ENCODE assay signal across 13 cellular contexts in the genomic region with DNA sequence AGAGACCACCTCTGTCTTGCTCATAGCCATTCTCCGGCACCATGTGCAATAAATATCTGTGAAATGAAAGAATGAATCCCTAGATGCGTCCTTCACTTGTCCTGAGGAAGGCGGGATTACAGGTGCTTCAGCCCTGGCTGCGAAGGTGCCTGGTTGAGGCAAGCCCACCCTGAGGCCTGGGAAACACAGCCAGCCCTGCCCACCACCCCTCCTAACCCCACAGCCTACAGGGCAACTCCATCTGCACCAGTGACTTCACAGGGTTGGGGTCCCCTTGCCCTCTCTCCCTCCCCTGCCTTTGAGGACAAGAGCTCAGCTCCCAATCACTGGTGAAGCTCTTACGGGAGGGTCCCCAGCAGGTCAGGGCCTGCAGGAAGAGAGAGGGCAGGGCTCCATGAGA. TPM values are rescaled to one million over a fixed set of nuclear protein-coding genes. Genes with fewer than 3 reads are reported as not detected.
DNase-seq lines count a peak whose midpoint lies in the region; ATAC-seq, FAIRE-seq and TF ChIP-seq lines count a peak whose summit lies in the region.
"Had no signal": no experiment of that assay in that cellular context is flagged by ENCODE, and none has a peak within 500 bp of the region (broad histone marks: within the 10 kb centered on the region; RNA-seq: fewer than 3 reads in every experiment).

No MANE protein-coding gene starts in this region.

- H3K4me3 ChIP-seq in smooth muscle cell, result no peak overlapping the region

- H3K9ac ChIP-seq in smooth muscle cell (ENCODE audit: low read depth), result no peak overlapping the region

- 97% methylated on average over 5 of the region's 5 CpGs for WGBS in smooth muscle cell (ENCODE audit: low lambda C conversion rate)

- H3K4me1 Mint-ChIP-seq in T-helper 1 cell treated with Interleukin-12 subunit alpha and Interleukin-12 subunit beta and Interleukin-4 antibody, amounts not matched to agents 30 μg/mL and 1 μg/mL, for 36 hours (ENCODE audit: low read depth), result peaks cover 26% of the 10 kb centered on the region
- H3K4me1 Mint-ChIP-seq in activated T-helper 17 cell treated with anti-CD3 and anti-CD28 coated beads, Interleukin-2, amount 50 U/mL, for 72 hours, result peaks cover 11% of the 10 kb centered on the region
- peaks cover 19 to 48% of the 10 kb centered on the region in 2 donors for H3K4me1 Mint-ChIP-seq in immature natural killer cell

- H3K27me3 ChIP-seq in smooth muscle cell (ENCODE audit: low read depth), result no peaks in the 10 kb centered on the region

- no peaks in the 10 kb centered on the region for H3K9me3 ChIP-seq in smooth muscle cell (replicated peaks; ENCODE audit: low read depth)

- H3F3A ChIP-seq in smooth muscle cell (ENCODE audit: low read depth), result peaks cover 29% of the 10 kb centered on the region

- H3K9me3 Mint-ChIP-seq in T-helper 1 cell treated with Interleukin-12 subunit alpha and Interleukin-12 subunit beta and Interleukin-4 antibody, amounts not matched to agents 30 μg/mL and 1 μg/mL, for 36 hours, result no peaks in the 10 kb centered on the region
- no peaks in the 10 kb centered on the region for H3K9me3 Mint-ChIP-seq in activated T-helper 17 cell treated with anti-CD3 and anti-CD28 coated beads, Interleukin-2, amount 50 U/mL, for 72 hours
- H3K9me3 Mint-ChIP-seq in immature natural killer cell, result no peaks in the 10 kb centered on the region

- no peaks in the 10 kb centered on the region for H3K27me3 Mint-ChIP-seq in T-helper 1 cell treated with Interleukin-12 subunit alpha and Interleukin-12 subunit beta and Interleukin-4 antibody, amounts not matched to agents 30 μg/mL and 1 μg/mL, for 36 hours (ENCODE audit: low read depth)
- H3K27me3 Mint-ChIP-seq in activated T-helper 17 cell treated with anti-CD3 and anti-CD28 coated beads, Interleukin-2, amount 50 U/mL, for 72 hours, result no peaks in the 10 kb centered on the region
- peaks cover 0 to 6% (median 2%) of the 10 kb centered on the region in 3 donors for H3K27me3 Mint-ChIP-seq in immature natural killer cell (ENCODE audit: low read depth in 3 of 3)

- DNase-seq in T-helper 1 cell (no peak), immature natural killer cell (no peak), smooth muscle cell (lab: John Stamatoyannopoulos, UW; ENCODE audit: unreplicated experiment) (no peak), GM12892 (ENCODE audit: insufficient read length) (no peak), NCI-H2081 treated with DMSO at 0.1 percent for 48 hours (lab: John Stamatoyannopoulos, UW) (no peak)
- DNase-seq: activated CD4-positive, alpha-beta T cell treated with anti-CD3 and anti-CD28 coated beads for 4 hours; NCI-H1048; NCI-H774 had no signal

- H2AFZ ChIP-seq in smooth muscle cell (ENCODE audit: low read depth), result no peak overlapping the region

- no peak for TF ChIP-seq POLR2A in GM12892 (IDR thresholded peaks at IDR 0.05; ENCODE audit: low read depth, low read length)

- TF ChIP-seq CTCF in smooth muscle cell (IDR thresholded peaks at IDR 0.05; ENCODE audit: borderline replicate concordance, insufficient read depth, poor library complexity, severe bottlenecking), result no peak

- peak overlapping the region; percentile 72 for H3K4me3 Mint-ChIP-seq in T-helper 1 cell treated with Interleukin-12 subunit alpha and Interleukin-12 subunit beta and Interleukin-4 antibody, amounts not matched to agents 30 μg/mL and 1 μg/mL, for 36 hours
- peak overlapping the region; percentile 77 for H3K4me3 Mint-ChIP-seq in activated T-helper 17 cell treated with anti-CD3 and anti-CD28 coated beads, Interleukin-2, amount 50 U/mL, for 72 hours
- H3K4me3 Mint-ChIP-seq in immature natural killer cell, result peak overlapping the region; percentile 63 to 84 (median 73)

- no peaks in the 10 kb centered on the region for H3K4me1 ChIP-seq in smooth muscle cell (ENCODE audit: low read depth)

- no peak for ATAC-seq in activated T-helper 17 cell treated with anti-CD3 and anti-CD28 coated beads, Interleukin-2, amount 50 U/mL, for 72 hours (replicated peaks)
- ATAC-seq in GM18861 (IDR thresholded peaks at IDR 0.05; ENCODE audit: unreplicated experiment), result no peak

- no peaks in the 10 kb centered on the region for H3K36me3 Mint-ChIP-seq in T-helper 1 cell treated with Interleukin-12 subunit alpha and Interleukin-12 subunit beta and Interleukin-4 antibody, amounts not matched to agents 30 μg/mL and 1 μg/mL, for 36 hours (ENCODE audit: low read depth)
- no peaks in the 10 kb centered on the region for H3K36me3 Mint-ChIP-seq in activated T-helper 17 cell treated with anti-CD3 and anti-CD28 coated beads, Interleukin-2, amount 50 U/mL, for 72 hours (ENCODE audit: low read depth)
- no peaks in the 10 kb centered on the region for H3K36me3 Mint-ChIP-seq in immature natural killer cell

- peak overlapping the region; percentile 33 for H3K4me2 ChIP-seq in smooth muscle cell

- FAIRE-seq in GM12892 (lab: Jason Lieb, UNC), result no peak
- FAIRE-seq: A204.1 had no signal

- H3K79me2 ChIP-seq in smooth muscle cell (ENCODE audit: low read depth), result no peaks in the 10 kb centered on the region

- H3K27ac Mint-ChIP-seq in T-helper 1 cell treated with Interleukin-12 subunit alpha and Interleukin-12 subunit beta and Interleukin-4 antibody, amounts not matched to agents 30 μg/mL and 1 μg/mL, for 36 hours, result peak overlapping the region; percentile 91
- H3K27ac Mint-ChIP-seq in activated T-helper 17 cell treated with anti-CD3 and anti-CD28 coated beads, Interleukin-2, amount 50 U/mL, for 72 hours, result peak overlapping the region; percentile 86
- H3K27ac Mint-ChIP-seq in immature natural killer cell, result peak overlapping the region in 5 of 6 donors; percentile 5 to 85 (median 60)

- H3K27ac ChIP-seq in smooth muscle cell (ENCODE audit: low read depth), result peak overlapping the region; percentile 26

- H4K20me1 ChIP-seq in smooth muscle cell (ENCODE audit: low read depth), result no peaks in the 10 kb centered on the region

- H3K36me3 ChIP-seq in smooth muscle cell (ENCODE audit: low read depth), result no peaks in the 10 kb centered on the region

RNA-seq across cellular contexts. Expression of a gene that starts 17.5 kb away (rescaled TPM):
- total RNA-seq in activated T-helper 17 cell treated with anti-CD3 and anti-CD28 coated beads, Interleukin-2, amount 50 U/mL, for 72 hours, result not detected
- not detected for polyA plus RNA-seq in immature natural killer cell
- not detected in 2 replicates for total RNA-seq in smooth muscle cell
- polyA plus RNA-seq in smooth muscle cell, result not detected in 2 replicates
- polyA plus RNA-seq in GM12892 (2012; ENCODE audit: missing spikeins), result not detected
- total RNA-seq: SK-MEL-5 had no signal
